9 cellular contexts compared by ENCODE assay signal in the genomic region with DNA sequence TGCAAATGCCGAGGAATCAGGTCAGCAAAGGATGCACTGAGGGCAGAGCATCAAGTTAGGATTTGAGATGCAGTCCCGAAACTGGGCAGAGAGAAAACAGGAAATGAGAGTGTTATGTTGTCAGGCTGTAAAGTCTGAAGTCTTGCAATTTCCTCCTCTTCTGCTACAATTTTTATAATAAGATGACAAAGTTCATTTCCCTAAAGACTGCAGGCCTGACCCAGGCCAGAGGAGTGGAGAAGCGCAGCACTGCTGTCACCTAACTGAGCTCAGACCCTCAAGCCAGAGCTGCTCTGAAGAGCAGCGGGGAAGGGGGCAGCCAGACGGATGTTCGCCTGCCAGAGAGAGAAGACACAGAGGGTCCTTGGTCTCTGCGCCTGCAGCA. TPM values are rescaled to one million over a fixed set of nuclear protein-coding genes. Genes with fewer than 3 reads are reported as not detected.
DNase-seq lines count a peak whose midpoint lies in the region; ATAC-seq and TF ChIP-seq lines count a peak whose summit lies in the region.
"Had no signal": no experiment of that assay in that cellular context is flagged by ENCODE, and none has a peak within 500 bp of the region (broad histone marks: within the 10 kb centered on the region; RNA-seq: fewer than 3 reads in every experiment).

No MANE protein-coding gene starts in this region.

- peak overlapping the region; percentile 92 for H3K27ac Mint-ChIP-seq in central memory CD8-positive, alpha-beta T cell (ENCODE audit: low read depth)

- POLR2A ChIA-PET in PC-9 (lab: Charles Lee; ENCODE audit: unreplicated experiment): no interaction called here

- no peak for DNase-seq in central memory CD8-positive, alpha-beta T cell (ENCODE audit: low spot score in 2 of 2)
- DNase-seq in PC-9: no peak
- no peak for DNase-seq in COLO829 (ENCODE audit: low spot score)
- no peak for DNase-seq in DMS79 (lab: John Stamatoyannopoulos, UW)
- DNase-seq in effector CD8-positive, alpha-beta T cell (lab: John Stamatoyannopoulos, UW): no peak

- no TSS peak for BruUV-seq in PC-9 (replicated peaks; lab: Mats Ljungman, UMichigan)

- peak overlapping the region; percentile 57 to 93 (median 85) for H3K27ac ChIP-seq in BLaER1 treated with 17β-estradiol and CSF1 and Interleukin-3, amounts not matched to agents 10 nM and 100 nM
- no peak overlapping the region for H3K27ac ChIP-seq in PC-9
- H3K27ac ChIP-seq: SK-N-MC had no signal

- no peaks in the 10 kb centered on the region for H3K27me3 ChIP-seq in BLaER1 treated with 17β-estradiol and CSF1 and Interleukin-3, amounts not matched to agents 10 nM and 100 nM
- H3K27me3 ChIP-seq in PC-9 (ENCODE audit: insufficient read depth, low read depth): peaks cover 60% of the 10 kb centered on the region

- no peaks in the 10 kb centered on the region for H4K20me1 ChIP-seq in BLaER1 treated with 17β-estradiol and CSF1 and Interleukin-3, amounts not matched to agents 10 nM and 100 nM
- no peaks in the 10 kb centered on the region for H4K20me1 ChIP-seq in PC-9 (ENCODE audit: insufficient read depth)

- H3K36me3 Mint-ChIP-seq in central memory CD8-positive, alpha-beta T cell (ENCODE audit: insufficient read depth): peaks cover 3% of the 10 kb centered on the region

- H3K4me3 ChIP-seq in BLaER1 treated with 17β-estradiol and CSF1 and Interleukin-3, amounts not matched to agents 10 nM and 100 nM: peak overlapping the region in 2 of 10 experiments; percentile 10 to 24; a peak in 5 of 20 replicates
- H3K4me3 ChIP-seq in PC-9: no peak overlapping the region
- H3K4me3 ChIP-seq: SK-N-MC had no signal

- no peaks in the 10 kb centered on the region for H3K9me2 ChIP-seq in PC-9 (ENCODE audit: insufficient read depth)

- H3K27me3 Mint-ChIP-seq in central memory CD8-positive, alpha-beta T cell: no peaks in the 10 kb centered on the region

- peak overlapping the region; percentile 72 for H3K4me3 Mint-ChIP-seq in central memory CD8-positive, alpha-beta T cell

- TF ChIP-seq CTCF in PC-9 (conservative IDR thresholded peaks at IDR 0.05): no peak

- H3K79me2 ChIP-seq in PC-9 (ENCODE audit: low read depth): no peaks in the 10 kb centered on the region

- peaks cover 11 to 76% (median 32%) of the 10 kb centered on the region in 10 experiments for H3K4me1 ChIP-seq in BLaER1 treated with 17β-estradiol and CSF1 and Interleukin-3, amounts not matched to agents 10 nM and 100 nM
- no peaks in the 10 kb centered on the region for H3K4me1 ChIP-seq in PC-9 (replicated peaks; ENCODE audit: insufficient read depth)

- no peak overlapping the region for H2AFZ ChIP-seq in PC-9

- intact Hi-C loops in PC-9 (cut with micrococcal nuclease; ENCODE audit: unreplicated experiment): no loop called here

- H3K36me3 ChIP-seq in BLaER1 treated with 17β-estradiol and CSF1 and Interleukin-3, amounts not matched to agents 10 nM and 100 nM: no peaks in the 10 kb centered on the region
- no peaks in the 10 kb centered on the region for H3K36me3 ChIP-seq in PC-9 (ENCODE audit: low read depth)

- no peaks in the 10 kb centered on the region for H3K9me3 Mint-ChIP-seq in central memory CD8-positive, alpha-beta T cell

- peak overlapping the region in 10 of 11 experiments; percentile 40 to 82 (median 73); a peak in 19 of 22 replicates for H3K9ac ChIP-seq in BLaER1 treated with 17β-estradiol and CSF1 and Interleukin-3, amounts not matched to agents 10 nM and 100 nM

- H3F3A ChIP-seq in PC-9 (ENCODE audit: insufficient read depth, low read depth): no peaks in the 10 kb centered on the region

- CTCF ChIA-PET in PC-9 (lab: Charles Lee): no interaction called here

- peaks cover 47% of the 10 kb centered on the region for H3K4me1 Mint-ChIP-seq in central memory CD8-positive, alpha-beta T cell

- H3K4me2 ChIP-seq in BLaER1 treated with 17β-estradiol and CSF1 and Interleukin-3, amounts not matched to agents 10 nM and 100 nM: peak overlapping the region; percentile 38 to 94 (median 82)
- no peak overlapping the region for H3K4me2 ChIP-seq in PC-9

- ATAC-seq in GM19452 (IDR thresholded peaks at IDR 0.05; ENCODE audit: unreplicated experiment): peak; percentile 94
- peak; percentile 94 for ATAC-seq in HG03354 (IDR thresholded peaks at IDR 0.05; ENCODE audit: poor library complexity, severe bottlenecking, unreplicated experiment)
- ATAC-seq in central memory CD8-positive, alpha-beta T cell (replicated peaks; ENCODE audit: extremely low read depth, poor library complexity, severe bottlenecking): peak; percentile 77

- peaks cover 0 to 8% (median 0%) of the 10 kb centered on the region in 11 experiments; a peak in 2 of 22 replicates for H3K9me3 ChIP-seq in BLaER1 treated with 17β-estradiol and CSF1 and Interleukin-3, amounts not matched to agents 10 nM and 100 nM (replicated peaks in 1 of 11)
- no peaks in the 10 kb centered on the region for H3K9me3 ChIP-seq in PC-9 (ENCODE audit: insufficient read depth, low read depth)

RNA-seq across cellular contexts. Expression of a gene that starts 12.5 kb away (rescaled TPM):
- total RNA-seq in PC-9 (2021): not detected in 2 replicates
